In the genomic region with DNA sequence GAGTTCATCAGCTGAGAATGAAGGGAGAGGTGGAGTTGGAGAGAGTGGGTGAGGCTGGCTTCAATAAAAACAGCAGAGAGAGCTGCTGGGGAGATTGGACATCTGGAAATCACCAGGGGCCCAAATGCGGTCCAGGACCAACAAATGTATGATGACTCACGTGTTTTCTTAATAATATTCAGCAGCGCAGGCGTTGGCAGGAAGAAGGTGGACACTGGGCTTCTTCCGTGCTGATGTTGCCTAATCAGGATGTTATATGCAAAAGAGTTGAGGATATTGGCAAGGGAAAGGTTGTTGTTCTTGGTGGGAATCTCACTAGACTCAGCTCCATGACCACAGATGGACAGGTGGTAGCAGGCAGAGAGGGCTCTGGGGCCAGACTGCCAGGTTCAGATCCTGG, we compare ENCODE assay signal across 13 cellular contexts. TPM values are rescaled to one million over a fixed set of nuclear protein-coding genes. Genes with fewer than 3 reads are reported as not detected.
A peak's percentile ranks its signal among the peaks of the same experiment; 100 is the strongest.
DNase-seq lines count a peak whose midpoint lies in the region; TF ChIP-seq lines count a peak whose summit lies in the region.
"Had no signal": no experiment of that assay in that cellular context is flagged by ENCODE, and none has a peak within 500 bp of the region (broad histone marks: within the 10 kb centered on the region; RNA-seq: fewer than 3 reads in every experiment).

No MANE protein-coding gene starts in this region.

- TF ChIP-seq CTCF in brain microvascular endothelial cell (IDR thresholded peaks at IDR 0.05; ENCODE audit: low read depth, low read length, missing control alignments) (no peak), GM10248 (IDR thresholded peaks at IDR 0.05; ENCODE audit: control extremely low read depth, extremely low read depth, low read depth, missing control alignments) (no peak)

- in situ Hi-C loops in brain microvascular endothelial cell (cut with HindIII; ENCODE audit: low pct_ligation_motif_present, low sequenced_read_pairs): no loop called here

- peak; percentile 23 for DNase-seq in HS-27A (ENCODE audit: low read depth)
- peak; percentile 95 for DNase-seq in brain microvascular endothelial cell
- DNase-seq in glomerular visceral epithelial cell (ENCODE audit: extremely low spot score): peak; percentile 67
- DNase-seq in ureter (ENCODE audit: low spot score): peak; percentile 60
- no peak for DNase-seq in hippocampal formation (lab: John Stamatoyannopoulos, UW)
- DNase-seq in GM10248 (ENCODE audit: extremely low spot score): no peak
- DNase-seq in NCI-H2227 (lab: John Stamatoyannopoulos, UW; ENCODE audit: unreplicated experiment): no peak
- DNase-seq: cerebellar nuclear complex; lower lobe of right lung; stimulated activated CD4-positive, alpha-beta T cell treated with anti-CD3 and anti-CD28 coated beads, Interleukin-2, amount 100 ng/mL, for 24 hours; stimulated activated naive CD8-positive, alpha-beta T cell treated with anti-CD3 and anti-CD28 coated beads, Interleukin-15, amount 100 ng/mL, for 72 hours had no signal

- no peaks in the 10 kb centered on the region for H3K27me3 ChIP-seq in brain microvascular endothelial cell (replicated peaks)

- no peak overlapping the region for H3K4me3 ChIP-seq in brain microvascular endothelial cell (ENCODE audit: low read depth, low read length)
- H3K4me3 ChIP-seq: lower lobe of right lung had no signal

- CTCF ChIA-PET in GM10248 (lab: Yijun Ruan, JAX): interaction anchor here (1.3 kb wide), 1 partner anchor 35 kb away, joined by 3 read pairs; no protein-coding TSS in a partner anchor

- peak overlapping the region; percentile 41 for H3K27ac ChIP-seq in brain microvascular endothelial cell
- H3K27ac ChIP-seq: lower lobe of right lung had no signal

- POLR2A ChIA-PET in GM10248 (lab: Yijun Ruan, JAX): no interaction called here

- H3K36me3 ChIP-seq in brain microvascular endothelial cell (replicated peaks): no peaks in the 10 kb centered on the region
- H3K36me3 ChIP-seq: lower lobe of right lung had no signal

RNA-seq across cellular contexts. Expression of a gene that starts 12.8 kb away (rescaled TPM):
- total RNA-seq in ureter: 19.0 TPM
- total RNA-seq: activated T-helper 1 cell treated with anti-CD3 and anti-CD28 coated beads, Interleukin-12 subunit alpha, Interleukin-12 subunit beta, Interleukin-2, Interleukin-4 antibody, amounts not matched to agents 30 ng/mL and 10 ng/mL and 1 ng/mL, durations not matched to agents 14 hours and 24 hours and 36 hours; SK-MEL-5 had no signal

Comparison
In these comparisons a context has a peak if more than half of its experiments do, and no peak if none do; other contexts are left out.
1. DNase-seq: peak in HS-27A (single experiment), brain microvascular endothelial cell (single experiment), glomerular visceral epithelial cell (single experiment) and ureter (single experiment); none in hippocampal formation (0 of 2), GM10248 (single experiment) and NCI-H2227 (single experiment).